In the genomic region with DNA sequence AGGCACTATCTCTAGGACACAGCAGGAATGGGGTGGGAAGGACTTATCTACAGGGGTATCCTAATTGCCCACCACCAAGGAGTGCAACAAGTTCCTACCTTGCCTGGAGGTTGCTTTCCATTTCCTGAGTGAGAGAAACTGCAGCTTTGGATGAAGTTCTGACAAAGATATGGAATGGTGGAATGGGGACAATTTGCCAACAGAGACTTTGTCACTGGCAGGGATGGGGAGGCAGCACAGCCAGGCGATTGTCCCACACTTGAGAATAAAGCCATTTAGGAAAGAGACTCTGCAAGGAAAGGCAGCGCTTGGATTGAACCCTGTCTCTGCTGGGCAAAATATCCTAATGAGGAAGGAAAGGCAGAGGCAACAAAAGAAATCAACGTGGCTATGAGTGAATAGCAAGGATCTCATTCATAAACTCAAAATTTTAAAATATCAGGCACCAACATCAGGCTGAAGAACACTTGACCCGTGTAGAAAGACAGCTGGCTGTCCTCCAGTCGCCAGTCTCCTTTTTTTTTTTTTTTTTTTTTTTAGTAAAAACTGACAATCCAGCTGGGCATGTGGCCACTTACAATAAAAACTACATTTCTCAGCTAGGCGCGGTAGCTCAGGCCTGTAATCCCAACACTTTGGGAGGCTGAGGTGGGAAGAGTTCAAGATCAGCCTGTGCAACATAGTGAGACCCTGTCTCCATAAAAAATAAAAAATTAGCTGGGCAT, we compare ENCODE assay signal across 1 cellular context.
TF ChIP-seq lines count a peak whose summit lies in the region.

No MANE protein-coding gene starts in this region.

TF ChIP-seq in K562, 482 proteins besides CTCF, POLR2A, EP300 and RAD21 (continued from another document):
- TF ChIP-seq, protein P1, sequence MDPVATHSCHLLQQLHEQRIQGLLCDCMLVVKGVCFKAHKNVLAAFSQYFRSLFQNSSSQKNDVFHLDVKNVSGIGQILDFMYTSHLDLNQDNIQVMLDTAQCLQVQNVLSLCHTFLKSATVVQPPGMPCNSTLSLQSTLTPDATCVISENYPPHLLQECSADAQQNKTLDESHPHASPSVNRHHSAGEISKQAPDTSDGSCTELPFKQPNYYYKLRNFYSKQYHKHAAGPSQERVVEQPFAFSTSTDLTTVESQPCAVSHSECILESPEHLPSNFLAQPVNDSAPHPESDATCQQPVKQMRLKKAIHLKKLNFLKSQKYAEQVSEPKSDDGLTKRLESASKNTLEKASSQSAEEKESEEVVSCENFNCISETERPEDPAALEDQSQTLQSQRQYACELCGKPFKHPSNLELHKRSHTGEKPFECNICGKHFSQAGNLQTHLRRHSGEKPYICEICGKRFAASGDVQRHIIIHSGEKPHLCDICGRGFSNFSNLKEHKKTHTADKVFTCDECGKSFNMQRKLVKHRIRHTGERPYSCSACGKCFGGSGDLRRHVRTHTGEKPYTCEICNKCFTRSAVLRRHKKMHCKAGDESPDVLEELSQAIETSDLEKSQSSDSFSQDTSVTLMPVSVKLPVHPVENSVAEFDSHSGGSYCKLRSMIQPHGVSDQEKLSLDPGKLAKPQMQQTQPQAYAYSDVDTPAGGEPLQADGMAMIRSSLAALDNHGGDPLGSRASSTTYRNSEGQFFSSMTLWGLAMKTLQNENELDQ (CRISPR knock-in tag; IDR thresholded peaks at IDR 0.05; ENCODE audit: borderline replicate concordance), result no peak
- TF ChIP-seq, protein P2, sequence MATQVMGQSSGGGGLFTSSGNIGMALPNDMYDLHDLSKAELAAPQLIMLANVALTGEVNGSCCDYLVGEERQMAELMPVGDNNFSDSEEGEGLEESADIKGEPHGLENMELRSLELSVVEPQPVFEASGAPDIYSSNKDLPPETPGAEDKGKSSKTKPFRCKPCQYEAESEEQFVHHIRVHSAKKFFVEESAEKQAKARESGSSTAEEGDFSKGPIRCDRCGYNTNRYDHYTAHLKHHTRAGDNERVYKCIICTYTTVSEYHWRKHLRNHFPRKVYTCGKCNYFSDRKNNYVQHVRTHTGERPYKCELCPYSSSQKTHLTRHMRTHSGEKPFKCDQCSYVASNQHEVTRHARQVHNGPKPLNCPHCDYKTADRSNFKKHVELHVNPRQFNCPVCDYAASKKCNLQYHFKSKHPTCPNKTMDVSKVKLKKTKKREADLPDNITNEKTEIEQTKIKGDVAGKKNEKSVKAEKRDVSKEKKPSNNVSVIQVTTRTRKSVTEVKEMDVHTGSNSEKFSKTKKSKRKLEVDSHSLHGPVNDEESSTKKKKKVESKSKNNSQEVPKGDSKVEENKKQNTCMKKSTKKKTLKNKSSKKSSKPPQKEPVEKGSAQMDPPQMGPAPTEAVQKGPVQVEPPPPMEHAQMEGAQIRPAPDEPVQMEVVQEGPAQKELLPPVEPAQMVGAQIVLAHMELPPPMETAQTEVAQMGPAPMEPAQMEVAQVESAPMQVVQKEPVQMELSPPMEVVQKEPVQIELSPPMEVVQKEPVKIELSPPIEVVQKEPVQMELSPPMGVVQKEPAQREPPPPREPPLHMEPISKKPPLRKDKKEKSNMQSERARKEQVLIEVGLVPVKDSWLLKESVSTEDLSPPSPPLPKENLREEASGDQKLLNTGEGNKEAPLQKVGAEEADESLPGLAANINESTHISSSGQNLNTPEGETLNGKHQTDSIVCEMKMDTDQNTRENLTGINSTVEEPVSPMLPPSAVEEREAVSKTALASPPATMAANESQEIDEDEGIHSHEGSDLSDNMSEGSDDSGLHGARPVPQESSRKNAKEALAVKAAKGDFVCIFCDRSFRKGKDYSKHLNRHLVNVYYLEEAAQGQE (CRISPR knock-in tag; IDR thresholded peaks at IDR 0.05; ENCODE audit: low read depth), result no peak
- 0 out of 2 replicates have a peak, but pooled peaks have one; percentile 16 for TF ChIP-seq MXI1 (IDR thresholded peaks at IDR 0.05; ENCODE audit: low read depth, low read length)
- TF ChIP-seq STAG1 (CRISPR knock-in tag; IDR thresholded peaks at IDR 0.05; ENCODE audit: borderline replicate concordance), result no peak
- TF ChIP-seq COPS2 (conservative IDR thresholded peaks at IDR 0.05), result no peak
- peak; percentile 37; the same call in 1 of the 2 replicates for TF ChIP-seq ELF1 (tag; IDR thresholded peaks at IDR 0.05)
- TF ChIP-seq, protein P3, sequence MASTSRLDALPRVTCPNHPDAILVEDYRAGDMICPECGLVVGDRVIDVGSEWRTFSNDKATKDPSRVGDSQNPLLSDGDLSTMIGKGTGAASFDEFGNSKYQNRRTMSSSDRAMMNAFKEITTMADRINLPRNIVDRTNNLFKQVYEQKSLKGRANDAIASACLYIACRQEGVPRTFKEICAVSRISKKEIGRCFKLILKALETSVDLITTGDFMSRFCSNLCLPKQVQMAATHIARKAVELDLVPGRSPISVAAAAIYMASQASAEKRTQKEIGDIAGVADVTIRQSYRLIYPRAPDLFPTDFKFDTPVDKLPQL (IDR thresholded peaks at IDR 0.05; ENCODE audit: extremely low read depth, insufficient read length), result no peak
- no peak for TF ChIP-seq PML (IDR thresholded peaks at IDR 0.05; ENCODE audit: low read length)
- TF ChIP-seq MCM2 (IDR thresholded peaks at IDR 0.05; ENCODE audit: low read depth), result no peak
- no peak for TF ChIP-seq PTRF (tag; IDR thresholded peaks at IDR 0.05)
- no peak for TF ChIP-seq ZNF316 (IDR thresholded peaks at IDR 0.05)
- TF ChIP-seq TBL1XR1 (IDR thresholded peaks at IDR 0.05; ENCODE audit: low read length in 2 of 2), result 0 out of 4 replicates have a peak, but pooled peaks of 1 of the 2 experiments have one; percentile 33
- TF ChIP-seq, protein P4, sequence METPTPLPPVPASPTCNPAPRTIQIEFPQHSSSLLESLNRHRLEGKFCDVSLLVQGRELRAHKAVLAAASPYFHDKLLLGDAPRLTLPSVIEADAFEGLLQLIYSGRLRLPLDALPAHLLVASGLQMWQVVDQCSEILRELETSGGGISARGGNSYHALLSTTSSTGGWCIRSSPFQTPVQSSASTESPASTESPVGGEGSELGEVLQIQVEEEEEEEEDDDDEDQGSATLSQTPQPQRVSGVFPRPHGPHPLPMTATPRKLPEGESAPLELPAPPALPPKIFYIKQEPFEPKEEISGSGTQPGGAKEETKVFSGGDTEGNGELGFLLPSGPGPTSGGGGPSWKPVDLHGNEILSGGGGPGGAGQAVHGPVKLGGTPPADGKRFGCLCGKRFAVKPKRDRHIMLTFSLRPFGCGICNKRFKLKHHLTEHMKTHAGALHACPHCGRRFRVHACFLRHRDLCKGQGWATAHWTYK (CRISPR knock-in tag; IDR thresholded peaks at IDR 0.05), result no peak
- no peak for TF ChIP-seq SMAD4 (CRISPR knock-in tag; conservative IDR thresholded peaks at IDR 0.05)
- no peak for TF ChIP-seq MEIS2 (IDR thresholded peaks at IDR 0.05; ENCODE audit: partially characterized antibody)
- TF ChIP-seq, protein P5, sequence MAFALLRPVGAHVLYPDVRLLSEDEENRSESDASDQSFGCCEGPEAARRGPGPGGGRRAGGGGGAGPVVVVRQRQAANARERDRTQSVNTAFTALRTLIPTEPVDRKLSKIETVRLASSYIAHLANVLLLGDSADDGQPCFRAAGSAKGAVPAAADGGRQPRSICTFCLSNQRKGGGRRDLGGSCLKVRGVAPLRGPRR (CRISPR knock-in tag; IDR thresholded peaks at IDR 0.05), result no peak
- TF ChIP-seq ZNF253 (CRISPR knock-in tag; conservative IDR thresholded peaks at IDR 0.05), result no peak
- TF ChIP-seq, protein P6, sequence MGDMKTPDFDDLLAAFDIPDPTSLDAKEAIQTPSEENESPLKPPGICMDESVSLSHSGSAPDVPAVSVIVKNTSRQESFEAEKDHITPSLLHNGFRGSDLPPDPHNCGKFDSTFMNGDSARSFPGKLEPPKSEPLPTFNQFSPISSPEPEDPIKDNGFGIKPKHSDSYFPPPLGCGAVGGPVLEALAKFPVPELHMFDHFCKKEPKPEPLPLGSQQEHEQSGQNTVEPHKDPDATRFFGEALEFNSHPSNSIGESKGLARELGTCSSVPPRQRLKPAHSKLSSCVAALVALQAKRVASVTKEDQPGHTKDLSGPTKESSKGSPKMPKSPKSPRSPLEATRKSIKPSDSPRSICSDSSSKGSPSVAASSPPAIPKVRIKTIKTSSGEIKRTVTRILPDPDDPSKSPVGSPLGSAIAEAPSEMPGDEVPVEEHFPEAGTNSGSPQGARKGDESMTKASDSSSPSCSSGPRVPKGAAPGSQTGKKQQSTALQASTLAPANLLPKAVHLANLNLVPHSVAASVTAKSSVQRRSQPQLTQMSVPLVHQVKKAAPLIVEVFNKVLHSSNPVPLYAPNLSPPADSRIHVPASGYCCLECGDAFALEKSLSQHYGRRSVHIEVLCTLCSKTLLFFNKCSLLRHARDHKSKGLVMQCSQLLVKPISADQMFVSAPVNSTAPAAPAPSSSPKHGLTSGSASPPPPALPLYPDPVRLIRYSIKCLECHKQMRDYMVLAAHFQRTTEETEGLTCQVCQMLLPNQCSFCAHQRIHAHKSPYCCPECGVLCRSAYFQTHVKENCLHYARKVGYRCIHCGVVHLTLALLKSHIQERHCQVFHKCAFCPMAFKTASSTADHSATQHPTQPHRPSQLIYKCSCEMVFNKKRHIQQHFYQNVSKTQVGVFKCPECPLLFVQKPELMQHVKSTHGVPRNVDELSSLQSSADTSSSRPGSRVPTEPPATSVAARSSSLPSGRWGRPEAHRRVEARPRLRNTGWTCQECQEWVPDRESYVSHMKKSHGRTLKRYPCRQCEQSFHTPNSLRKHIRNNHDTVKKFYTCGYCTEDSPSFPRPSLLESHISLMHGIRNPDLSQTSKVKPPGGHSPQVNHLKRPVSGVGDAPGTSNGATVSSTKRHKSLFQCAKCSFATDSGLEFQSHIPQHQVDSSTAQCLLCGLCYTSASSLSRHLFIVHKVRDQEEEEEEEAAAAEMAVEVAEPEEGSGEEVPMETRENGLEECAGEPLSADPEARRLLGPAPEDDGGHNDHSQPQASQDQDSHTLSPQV (IDR thresholded peaks at IDR 0.05), result no peak
TF ChIP-seq in K562: peak in this region for 13.
